Comparison of ENCODE assay signal across 1 cellular context in the genomic region with DNA sequence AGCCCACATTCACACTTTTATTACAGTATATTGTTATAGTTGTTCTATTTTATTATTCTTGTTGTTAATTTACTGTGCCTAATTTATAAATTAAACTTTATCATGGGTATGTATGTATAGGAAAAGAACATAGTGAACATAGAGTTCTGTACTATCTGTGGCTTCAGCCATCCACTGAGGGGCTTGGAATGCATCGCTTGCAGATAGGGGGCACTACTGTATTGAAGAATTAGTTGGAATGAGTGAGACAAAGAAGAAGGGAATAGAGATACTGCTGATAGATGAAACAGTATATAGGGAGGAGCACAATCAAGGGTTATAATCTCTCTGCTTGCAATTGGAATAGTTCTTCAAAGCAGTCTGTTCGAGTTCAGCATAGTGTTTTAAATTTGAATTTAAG.
TF ChIP-seq lines count a peak whose summit lies in the region.

No MANE protein-coding gene starts in this region.

TF ChIP-seq in GM23338, 12 proteins besides CTCF, POLR2A, EP300 and RAD21 (continued from another document):
- TF ChIP-seq, protein P1, sequence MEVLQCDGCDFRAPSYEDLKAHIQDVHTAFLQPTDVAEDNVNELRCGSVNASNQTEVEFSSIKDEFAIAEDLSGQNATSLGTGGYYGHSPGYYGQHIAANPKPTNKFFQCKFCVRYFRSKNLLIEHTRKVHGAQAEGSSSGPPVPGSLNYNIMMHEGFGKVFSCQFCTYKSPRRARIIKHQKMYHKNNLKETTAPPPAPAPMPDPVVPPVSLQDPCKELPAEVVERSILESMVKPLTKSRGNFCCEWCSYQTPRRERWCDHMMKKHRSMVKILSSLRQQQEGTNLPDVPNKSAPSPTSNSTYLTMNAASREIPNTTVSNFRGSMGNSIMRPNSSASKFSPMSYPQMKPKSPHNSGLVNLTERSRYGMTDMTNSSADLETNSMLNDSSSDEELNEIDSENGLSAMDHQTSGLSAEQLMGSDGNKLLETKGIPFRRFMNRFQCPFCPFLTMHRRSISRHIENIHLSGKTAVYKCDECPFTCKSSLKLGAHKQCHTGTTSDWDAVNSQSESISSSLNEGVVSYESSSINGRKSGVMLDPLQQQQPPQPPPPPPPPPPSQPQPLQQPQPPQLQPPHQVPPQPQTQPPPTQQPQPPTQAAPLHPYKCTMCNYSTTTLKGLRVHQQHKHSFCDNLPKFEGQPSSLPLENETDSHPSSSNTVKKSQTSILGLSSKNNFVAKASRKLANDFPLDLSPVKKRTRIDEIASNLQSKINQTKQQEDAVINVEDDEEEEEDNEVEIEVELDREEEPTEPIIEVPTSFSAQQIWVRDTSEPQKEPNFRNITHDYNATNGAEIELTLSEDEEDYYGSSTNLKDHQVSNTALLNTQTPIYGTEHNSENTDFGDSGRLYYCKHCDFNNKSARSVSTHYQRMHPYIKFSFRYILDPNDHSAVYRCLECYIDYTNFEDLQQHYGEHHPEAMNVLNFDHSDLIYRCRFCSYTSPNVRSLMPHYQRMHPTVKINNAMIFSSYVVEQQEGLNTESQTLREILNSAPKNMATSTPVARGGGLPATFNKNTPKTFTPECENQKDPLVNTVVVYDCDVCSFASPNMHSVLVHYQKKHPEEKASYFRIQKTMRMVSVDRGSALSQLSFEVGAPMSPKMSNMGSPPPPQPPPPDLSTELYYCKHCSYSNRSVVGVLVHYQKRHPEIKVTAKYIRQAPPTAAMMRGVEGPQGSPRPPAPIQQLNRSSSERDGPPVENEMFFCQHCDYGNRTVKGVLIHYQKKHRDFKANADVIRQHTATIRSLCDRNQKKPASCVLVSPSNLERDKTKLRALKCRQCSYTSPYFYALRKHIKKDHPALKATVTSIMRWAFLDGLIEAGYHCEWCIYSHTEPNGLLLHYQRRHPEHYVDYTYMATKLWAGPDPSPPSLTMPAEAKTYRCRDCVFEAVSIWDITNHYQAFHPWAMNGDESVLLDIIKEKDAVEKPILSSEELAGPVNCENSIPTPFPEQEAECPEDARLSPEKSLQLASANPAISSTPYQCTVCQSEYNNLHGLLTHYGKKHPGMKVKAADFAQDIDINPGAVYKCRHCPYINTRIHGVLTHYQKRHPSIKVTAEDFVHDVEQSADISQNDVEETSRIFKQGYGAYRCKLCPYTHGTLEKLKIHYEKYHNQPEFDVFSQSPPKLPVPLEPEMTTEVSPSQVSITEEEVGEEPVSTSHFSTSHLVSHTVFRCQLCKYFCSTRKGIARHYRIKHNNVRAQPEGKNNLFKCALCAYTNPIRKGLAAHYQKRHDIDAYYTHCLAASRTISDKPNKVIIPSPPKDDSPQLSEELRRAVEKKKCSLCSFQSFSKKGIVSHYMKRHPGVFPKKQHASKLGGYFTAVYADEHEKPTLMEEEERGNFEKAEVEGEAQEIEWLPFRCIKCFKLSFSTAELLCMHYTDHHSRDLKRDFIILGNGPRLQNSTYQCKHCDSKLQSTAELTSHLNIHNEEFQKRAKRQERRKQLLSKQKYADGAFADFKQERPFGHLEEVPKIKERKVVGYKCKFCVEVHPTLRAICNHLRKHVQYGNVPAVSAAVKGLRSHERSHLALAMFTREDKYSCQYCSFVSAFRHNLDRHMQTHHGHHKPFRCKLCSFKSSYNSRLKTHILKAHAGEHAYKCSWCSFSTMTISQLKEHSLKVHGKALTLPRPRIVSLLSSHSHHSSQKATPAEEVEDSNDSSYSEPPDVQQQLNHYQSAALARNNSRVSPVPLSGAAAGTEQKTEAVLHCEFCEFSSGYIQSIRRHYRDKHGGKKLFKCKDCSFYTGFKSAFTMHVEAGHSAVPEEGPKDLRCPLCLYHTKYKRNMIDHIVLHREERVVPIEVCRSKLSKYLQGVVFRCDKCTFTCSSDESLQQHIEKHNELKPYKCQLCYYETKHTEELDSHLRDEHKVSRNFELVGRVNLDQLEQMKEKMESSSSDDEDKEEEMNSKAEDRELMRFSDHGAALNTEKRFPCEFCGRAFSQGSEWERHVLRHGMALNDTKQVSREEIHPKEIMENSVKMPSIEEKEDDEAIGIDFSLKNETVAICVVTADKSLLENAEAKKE (CRISPR knock-in tag; IDR thresholded peaks at IDR 0.05) = no peak
- TF ChIP-seq CREB1 (CRISPR knock-in tag; IDR thresholded peaks at IDR 0.05; ENCODE audit: low read depth) (no peak), NANOG (IDR thresholded peaks at IDR 0.05; ENCODE audit: borderline replicate concordance) (no peak), ZNF114 (CRISPR knock-in tag; IDR thresholded peaks at IDR 0.05) (no peak), STAT1 (IDR thresholded peaks at IDR 0.05; ENCODE audit: unreplicated experiment) (no peak)
